18 cellular contexts compared by ENCODE assay signal in the genomic region with DNA sequence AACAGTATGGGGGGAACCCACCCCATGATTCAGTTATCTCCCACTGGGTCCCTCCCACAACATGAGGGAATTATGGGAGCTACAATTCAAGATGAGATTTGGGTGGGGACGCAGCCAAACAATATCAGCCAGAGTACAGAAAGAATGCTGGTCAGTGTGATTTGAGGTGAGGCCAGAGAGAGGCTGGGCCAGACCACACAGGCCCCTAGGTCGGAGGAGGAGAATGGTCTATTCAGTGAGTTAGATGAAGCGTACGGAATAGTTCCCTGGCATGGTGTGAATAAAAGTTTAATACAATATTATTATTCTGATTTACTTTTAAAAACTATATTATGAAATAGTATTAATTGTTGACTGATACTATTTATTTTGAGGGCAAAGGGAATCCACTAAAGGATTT. TPM values are rescaled to one million over a fixed set of nuclear protein-coding genes. Genes with fewer than 3 reads are reported as not detected.
DNase-seq lines count a peak whose midpoint lies in the region; ATAC-seq and TF ChIP-seq lines count a peak whose summit lies in the region.
"Had no signal": no experiment of that assay in that cellular context is flagged by ENCODE, and none has a peak within 500 bp of the region (broad histone marks: within the 10 kb centered on the region; RNA-seq: fewer than 3 reads in every experiment).

No MANE protein-coding gene starts in this region.

- no peak overlapping the region for H3K14ac ChIP-seq in trophoblast cell (ENCODE audit: low read length)

- H3K4me1 ChIP-seq in left lung (peaks cover 0 to 5% of the 10 kb centered on the region in 2 donors), trophoblast cell (ENCODE audit: control insufficient read depth in 1 of 2, insufficient read depth in 2 of 2, low read length in 2 of 2) (peaks cover 4% of the 10 kb centered on the region in 2 experiments), upper lobe of right lung (peaks cover 14% of the 10 kb centered on the region)

- H2AK5ac ChIP-seq in trophoblast cell (ENCODE audit: low read length) = no peak overlapping the region

- no peak overlapping the region for H4K8ac ChIP-seq in trophoblast cell (ENCODE audit: low read depth, low read length)

- H3K27ac ChIP-seq in caudate nucleus (ENCODE audit: low read depth, low read length) = peak overlapping the region; percentile 50
- peak overlapping the region; percentile 48 to 52 for H3K27ac ChIP-seq in left lung
- no peak overlapping the region for H3K27ac ChIP-seq in trophoblast cell (ENCODE audit: low read depth, low read length)
- H3K27ac ChIP-seq in upper lobe of right lung = peak overlapping the region; percentile 64
- H3K27ac ChIP-seq: HL-60, RWPE1 had no signal

- peak overlapping the region; percentile 31 for H2BK120ac ChIP-seq in trophoblast cell (ENCODE audit: insufficient read depth, low read length, poor library complexity)

- no peaks in the 10 kb centered on the region for H3K79me1 ChIP-seq in trophoblast cell (ENCODE audit: low read length)

- H3K23ac ChIP-seq in trophoblast cell (ENCODE audit: low read length) = no peak overlapping the region

- intact Hi-C loops in left lung (cut with DNase I) (no loop called here), upper lobe of right lung (cut with DNase I) (no loop called here)

- ATAC-seq in left lung (peak; percentile 7), upper lobe of right lung (no peak), GM18909 (IDR thresholded peaks at IDR 0.05; ENCODE audit: poor library complexity, unreplicated experiment) (no peak)
- ATAC-seq: PC-3 had no signal

- H3K27me3 ChIP-seq in left lung (no peaks in the 10 kb centered on the region), trophoblast cell (ENCODE audit: insufficient read depth, low read length) (no peaks in the 10 kb centered on the region), upper lobe of right lung (no peaks in the 10 kb centered on the region)

- H3K79me2 ChIP-seq in trophoblast cell (ENCODE audit: control insufficient read depth, insufficient read depth, low read length, poor library complexity) = peaks cover 3% of the 10 kb centered on the region

- no peaks in the 10 kb centered on the region for H3K9me3 ChIP-seq in left lung
- no peaks in the 10 kb centered on the region for H3K9me3 ChIP-seq in trophoblast cell (ENCODE audit: insufficient read depth, low read depth, low read length)
- no peaks in the 10 kb centered on the region for H3K9me3 ChIP-seq in upper lobe of right lung

- H2BK12ac ChIP-seq in trophoblast cell (ENCODE audit: low read length) = no peak overlapping the region

- H2AFZ ChIP-seq in trophoblast cell (ENCODE audit: insufficient read depth, low read length, poor library complexity) = no peak overlapping the region

- H4K91ac ChIP-seq in trophoblast cell (ENCODE audit: low read depth, low read length) = no peak overlapping the region

- H3K4me3 ChIP-seq in left lung (no peak overlapping the region), trophoblast cell (ENCODE audit: low read depth, low read length) (no peak overlapping the region), upper lobe of right lung (no peak overlapping the region)

- WGBS in trophoblast cell (ENCODE audit: extremely low coverage, insufficient coverage, insufficient read length) = no CpG with 5 or more reads among the region's 4 CpGs

- no peak for TF ChIP-seq CTCF in left lung (IDR thresholded peaks at IDR 0.05)
- no peak for TF ChIP-seq CTCF in upper lobe of right lung (IDR thresholded peaks at IDR 0.05)

- no peaks in the 10 kb centered on the region for H3K36me3 ChIP-seq in left lung
- H3K36me3 ChIP-seq in trophoblast cell (ENCODE audit: control insufficient read depth in 1 of 2, insufficient read depth in 2 of 2, low read length in 2 of 2) = peaks cover 8 to 9% of the 10 kb centered on the region in 2 experiments
- peaks cover 7% of the 10 kb centered on the region for H3K36me3 ChIP-seq in upper lobe of right lung

- peak in 2 of 61 donors; percentile 1 to 5 for DNase-seq in caudate nucleus (lab: John Stamatoyannopoulos, UW)
- DNase-seq in left lung = no peak
- no peak for DNase-seq in trophoblast cell
- no peak for DNase-seq in upper lobe of right lung
- DNase-seq in ureter (ENCODE audit: low spot score) = no peak
- no peak for DNase-seq in D341Med (ENCODE audit: low spot score)
- DNase-seq: C1 segment of cervical spinal cord; CD8-positive, alpha-beta memory T cell; H9; IMR-90; NCI-H1436; NCI-H345; NCI-H524 treated with DMSO at 0.1 percent for 48 hours; PC-3; SIG-M5 had no signal

- no peak overlapping the region for H3K18ac ChIP-seq in trophoblast cell (ENCODE audit: low read length)

- H3K4ac ChIP-seq in trophoblast cell (ENCODE audit: low read depth, low read length) = no peak overlapping the region

- H4K12ac ChIP-seq in trophoblast cell (ENCODE audit: low read depth, low read length) = no peak overlapping the region

- no peak overlapping the region for H3K9ac ChIP-seq in trophoblast cell (ENCODE audit: low read length)

- no peak overlapping the region for H3K4me2 ChIP-seq in trophoblast cell (ENCODE audit: low read length)

- no peak overlapping the region for H2BK5ac ChIP-seq in trophoblast cell (ENCODE audit: low read depth, low read length, poor library complexity)

RNA-seq across cellular contexts. Expression of a gene that starts 39.7 kb away (rescaled TPM):
- total RNA-seq in left lung = 10 to 100 TPM; 18.7 to 20.3 TPM
- polyA plus RNA-seq in trophoblast cell (2013) = 18.4 and 18.5 TPM in 2 replicates
- total RNA-seq in upper lobe of right lung = 18.1 TPM
- total RNA-seq in ureter = 13.8 TPM
- total RNA-seq: PC-3 had no signal
